15 cellular contexts compared by ENCODE assay signal in genomic region chr5:33852837-33853236, GRCh38. TPM values are rescaled to one million over a fixed set of nuclear protein-coding genes. Genes with fewer than 3 reads are reported as not detected.
"Had no signal": no experiment of that assay in that cellular context is flagged by ENCODE, and none has a peak within 500 bp of the region (broad histone marks: within the 10 kb centered on the region; RNA-seq: fewer than 3 reads in every experiment).

No MANE protein-coding gene starts in this region.

- H3K36me3 ChIP-seq: ascending aorta had no signal

- DNase-seq: activated CD4-positive, alpha-beta T cell treated with anti-CD3 and anti-CD28 coated beads, Interleukin-2, amount 50 U/mL, for 4 hours; activated CD4-positive, CD25-positive, alpha-beta regulatory T cell treated with anti-CD3 and anti-CD28 coated beads, Interleukin-2, amount 50 U/mL, for 72 hours; activated gamma-delta T cell; activated naive CD8-positive, alpha-beta T cell treated with anti-CD3 and anti-CD28 coated beads for 36 hours; activated T-cell treated with anti-CD3 and anti-CD28 coated beads, Interleukin-2, amount 50 U/mL, for 48 hours; cortex of kidney; effector memory CD4-positive, alpha-beta T cell; midbrain; naive B cell; right cardiac atrium; stimulated activated naive CD8-positive, alpha-beta T cell treated with anti-CD3 and anti-CD28 coated beads, Interleukin-15, Interleukin-2, amounts not matched to agents 100 U/mL and 50 U/mL, for 24 hours; SW 1271 had no signal

- H3K4me3 ChIP-seq: hepatocyte had no signal

- H3K9me3 ChIP-seq: ascending aorta had no signal

- ATAC-seq: right cardiac atrium; stimulated activated naive CD8-positive, alpha-beta T cell treated with anti-CD3 and anti-CD28 coated beads, Interleukin-15, Interleukin-2, amounts not matched to agents 100 U/mL and 50 U/mL, for 24 hours had no signal

- FAIRE-seq: urothelium cell line had no signal

- H3K27ac ChIP-seq: hepatocyte had no signal

- H3K27me3 ChIP-seq: ascending aorta, hepatocyte had no signal

RNA-seq across cellular contexts. Expression of gene ADAMTS12, which starts 39.0 kb away (rescaled TPM):
- total RNA-seq: activated naive CD8-positive, alpha-beta T cell treated with anti-CD3 and anti-CD28 coated beads for 36 hours had no signal
